ENCODE assay signal across 24 cellular contexts in genomic region chr22:20912494-20912893, GRCh38. TPM values are rescaled to one million over a fixed set of nuclear protein-coding genes. Genes with fewer than 3 reads are reported as not detected.
"Had no signal": no experiment of that assay in that cellular context is flagged by ENCODE, and none has a peak within 500 bp of the region (broad histone marks: within the 10 kb centered on the region; RNA-seq: fewer than 3 reads in every experiment).

No MANE protein-coding gene starts in this region.

- H3K4me2 ChIP-seq: smooth muscle cell had no signal

- DNase-seq: colonic mucosa; effector memory CD4-positive, alpha-beta T cell; erythroblast; esophagus squamous epithelium; left cardiac atrium; left lung; mesendoderm; midbrain; naive thymus-derived CD8-positive, alpha-beta T cell; pancreas; stimulated activated CD4-positive, alpha-beta T cell treated with anti-CD3 and anti-CD28 coated beads, Interleukin-12 subunit alpha, Interleukin-12 subunit beta, amount 100 ng/mL, for 4 hours; stimulated activated CD4-positive, alpha-beta T cell treated with anti-CD3 and anti-CD28 coated beads, Interleukin-1b, Interleukin-23, amount 100 ng/mL, for 48 hours; stimulated activated CD4-positive, alpha-beta T cell treated with anti-CD3 and anti-CD28 coated beads, Interleukin-4, amount 100 ng/mL, for 24 hours; stimulated activated naive CD4-positive, alpha-beta T cell treated with Interleukin-2 at 50 U/mL for 16 hours; stomach; thyroid gland; trophoblast cell had no signal

- H3K27ac ChIP-seq: colonic mucosa, esophagus squamous epithelium, left lung, neutrophil, pancreas, stomach, thyroid gland had no signal

- H3K4me3 ChIP-seq: colonic mucosa, esophagus squamous epithelium, left lung, pancreas, smooth muscle cell, stomach, thyroid gland had no signal

- ATAC-seq: left cardiac atrium; left lung; naive thymus-derived CD8-positive, alpha-beta T cell; pancreas; sciatic nerve; stimulated activated effector memory CD8-positive, alpha-beta T cell treated with anti-CD3 and anti-CD28 coated beads, Interleukin-12 subunit alpha, Interleukin-12 subunit beta, amount 100 ng/mL, for 72 hours had no signal

- H3K9me3 ChIP-seq: colonic mucosa, esophagus squamous epithelium, left lung, neutrophil, pancreas, stomach, thyroid gland had no signal

- H3K36me3 ChIP-seq: colonic mucosa, esophagus squamous epithelium, left lung, neutrophil, pancreas, stomach, thyroid gland had no signal

- H3K27me3 ChIP-seq: colonic mucosa, esophagus squamous epithelium, left lung, neutrophil, pancreas, stomach, thyroid gland had no signal

- FAIRE-seq: endothelial cell of umbilical vein, frontal cortex, pancreas had no signal

RNA-seq across cellular contexts. Expression of gene AIFM3, which starts 54.6 kb away (rescaled TPM):
- total RNA-seq: endothelial cell of umbilical vein, lung microvascular endothelial cell had no signal
- polyA plus RNA-seq: smooth muscle cell had no signal
